8 cellular contexts compared by ENCODE assay signal in the genomic region with DNA sequence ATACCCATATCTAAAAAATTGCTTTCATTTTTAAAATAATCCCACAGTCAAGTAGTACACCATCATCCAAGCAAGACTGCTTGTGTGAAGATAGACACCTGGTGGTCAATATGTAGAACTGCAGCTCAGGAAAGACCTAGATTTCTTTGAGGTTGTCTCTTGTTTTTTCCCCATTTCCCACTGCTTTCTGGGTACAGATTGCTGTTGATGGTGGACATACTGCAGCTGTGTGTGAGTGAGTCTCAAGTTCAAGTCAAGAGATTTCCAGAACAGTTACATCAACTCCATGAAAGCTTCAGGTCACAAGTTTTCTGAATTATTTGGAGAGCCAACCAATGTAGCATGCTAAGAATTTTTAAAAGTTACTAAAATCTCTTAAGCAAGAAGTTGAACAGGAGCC.
DNase-seq lines count a peak whose midpoint lies in the region; ATAC-seq, FAIRE-seq and TF ChIP-seq lines count a peak whose summit lies in the region.

No MANE protein-coding gene starts in this region.

- FAIRE-seq in GM12892 (lab: Jason Lieb, UNC), result peak; percentile 51

- H3K36me3 ChIP-seq in ACC112 (ENCODE audit: insufficient read depth, low read length) (no peaks in the 10 kb centered on the region), stomach (no peaks in the 10 kb centered on the region)

- TF ChIP-seq POLR2A in GM12892 (IDR thresholded peaks at IDR 0.05; ENCODE audit: low read depth, low read length) (no peak), stomach (IDR thresholded peaks at IDR 0.05) (no peak)

- TF ChIP-seq EP300 in stomach (IDR thresholded peaks at IDR 0.05), result no peak

- H3K27me3 ChIP-seq in ACC112 (ENCODE audit: insufficient read depth, low read length) (no peaks in the 10 kb centered on the region), right cardiac atrium (ENCODE audit: control insufficient read depth, insufficient read depth) (no peaks in the 10 kb centered on the region), stomach (no peaks in the 10 kb centered on the region)

- intact Hi-C loops in right cardiac atrium (cut with DNase I), result loop anchor here (5.0 to 10.0 kb wide), 4 partner anchors 171 to 561 kb away; partner anchors contain the start of gene HLX (in 2 of the 4)
- intact Hi-C loops in stomach (cut with DNase I; ENCODE audit: low total_unique reads), result loop anchor here (10.0 kb wide), 1 partner anchor 551 kb away; no protein-coding TSS in a partner anchor

- no peaks in the 10 kb centered on the region for H3K79me2 ChIP-seq in ACC112 (ENCODE audit: control insufficient read depth, insufficient read depth, low read length, unreplicated experiment)

- H3K27ac ChIP-seq in ACC112 (ENCODE audit: low read depth, low read length) (no peak overlapping the region), right cardiac atrium (ENCODE audit: low read length) (no peak overlapping the region), stomach (no peak overlapping the region)

- peak in 6 of 7 experiments; percentile 39 to 96 (median 90) for TF ChIP-seq CTCF in stomach (IDR thresholded peaks at IDR 0.05)

- peak; percentile 49 for ATAC-seq in HG03039 (IDR thresholded peaks at IDR 0.05; ENCODE audit: unreplicated experiment)
- ATAC-seq in right cardiac atrium, result peak; percentile 71 to 75

- H3K4me1 ChIP-seq in ACC112 (ENCODE audit: control insufficient read depth, insufficient read depth, low read length, unreplicated experiment) (peaks cover 49% of the 10 kb centered on the region), right cardiac atrium (ENCODE audit: control insufficient read depth, insufficient read depth, low read length) (no peaks in the 10 kb centered on the region), stomach (peaks cover 0 to 13% (median 6%) of the 10 kb centered on the region in 4 donors)

- H3K4me3 ChIP-seq in ACC112 (ENCODE audit: low read depth, low read length) (no peak overlapping the region), right cardiac atrium (ENCODE audit: low read length) (no peak overlapping the region), stomach (no peak overlapping the region)

- DNase-seq in GM12892 (ENCODE audit: insufficient read length) (peak; percentile 10), NCI-H345 treated with DMSO at 0.1 percent for 48 hours (lab: John Stamatoyannopoulos, UW; ENCODE audit: unreplicated experiment) (peak; percentile 21), amniotic epithelial cell (ENCODE audit: low read depth) (peak; percentile 78), right cardiac atrium (no peak), stomach (no peak)
- DNase-seq in activated CD4-positive, alpha-beta T cell treated with anti-CD3 and anti-CD28 coated beads for 1 hour, result no peak

- H3K9me3 ChIP-seq in right cardiac atrium (ENCODE audit: control insufficient read depth, low read length), result no peaks in the 10 kb centered on the region
- H3K9me3 ChIP-seq in stomach, result no peaks in the 10 kb centered on the region

- peak overlapping the region; percentile 43 for H2AFZ ChIP-seq in ACC112 (ENCODE audit: low read length, unreplicated experiment)

Comparison
In these comparisons a context has a peak if more than half of its experiments do, and no peak if none do; other contexts are left out.
1. DNase-seq: peak in GM12892 (single experiment), NCI-H345 treated with DMSO at 0.1 percent for 48 hours (single experiment) and amniotic epithelial cell (single experiment); none in right cardiac atrium (0 of 3), stomach (single experiment) and activated CD4-positive, alpha-beta T cell treated with anti-CD3 and anti-CD28 coated beads for 1 hour (single experiment).